Comparison of ENCODE assay signal across 17 cellular contexts in genomic region chr13:73138967-73139491, GRCh38.
A peak's percentile ranks its signal among the peaks of the same experiment; 100 is the strongest.
DNase-seq lines count a peak whose midpoint lies in the region; ATAC-seq and TF ChIP-seq lines count a peak whose summit lies in the region.
"Had no signal": no experiment of that assay in that cellular context is flagged by ENCODE, and none has a peak within 500 bp of the region (broad histone marks: within the 10 kb centered on the region; RNA-seq: fewer than 3 reads in every experiment).

No MANE protein-coding gene starts in this region.

- H3K9ac ChIP-seq in trophoblast cell (ENCODE audit: low read length): no peak overlapping the region

- H3K9me3 Mint-ChIP-seq in GM23338: no peaks in the 10 kb centered on the region; the same call in 2 of the 3 replicates
- H3K9me3 Mint-ChIP-seq: neural crest cell had no signal

- no peak overlapping the region for H3K23ac ChIP-seq in trophoblast cell (ENCODE audit: low read length)

- H2BK12ac ChIP-seq in trophoblast cell (ENCODE audit: low read length): no peak overlapping the region

- no peaks in the 10 kb centered on the region for H3K79me1 ChIP-seq in trophoblast cell (ENCODE audit: low read length)

- no peaks in the 10 kb centered on the region for H3K9me3 ChIP-seq in trophoblast cell (ENCODE audit: insufficient read depth, low read depth, low read length)

- H2BK120ac ChIP-seq in trophoblast cell (ENCODE audit: insufficient read depth, low read length, poor library complexity): no peak overlapping the region

- H3K18ac ChIP-seq in trophoblast cell (ENCODE audit: low read length): no peak overlapping the region

- TF ChIP-seq CTCF in GM23338 (conservative IDR thresholded peaks at IDR 0.05; ENCODE audit: low read depth in 2 of 2): no peak

- no peak overlapping the region for H3K14ac ChIP-seq in trophoblast cell (ENCODE audit: low read length)

- no peaks in the 10 kb centered on the region for H3K27me3 Mint-ChIP-seq in GM23338 (ENCODE audit: insufficient read depth, low read depth, poor library complexity)

- TF ChIP-seq POLR2A in erythroblast (IDR thresholded peaks at IDR 0.05; ENCODE audit: low read length): no peak

- peaks cover 16% of the 10 kb centered on the region for H3K4me1 ChIP-seq in GM23338 (ENCODE audit: insufficient read depth)
- H3K4me1 ChIP-seq in trophoblast cell (ENCODE audit: control insufficient read depth in 1 of 2, insufficient read depth in 2 of 2, low read length in 2 of 2): peaks cover 0 to 2% of the 10 kb centered on the region in 2 experiments

- peak overlapping the region; percentile 5; the same call in 1 of the 2 replicates for H3K27ac Mint-ChIP-seq in GM23338
- H3K27ac Mint-ChIP-seq: B cell had no signal

- H4K8ac ChIP-seq in trophoblast cell (ENCODE audit: low read depth, low read length): no peak overlapping the region

- H3K79me2 ChIP-seq in GM23338 (replicated peaks; ENCODE audit: insufficient read depth): no peaks in the 10 kb centered on the region
- H3K79me2 ChIP-seq in trophoblast cell (ENCODE audit: control insufficient read depth, insufficient read depth, low read length, poor library complexity): no peaks in the 10 kb centered on the region

- no peak overlapping the region for H3K4ac ChIP-seq in trophoblast cell (ENCODE audit: low read depth, low read length)

- no peaks in the 10 kb centered on the region for H3F3A ChIP-seq in GM23338 (replicated peaks; ENCODE audit: low read depth)

- no peaks in the 10 kb centered on the region for H3K27me3 ChIP-seq in GM23338 (ENCODE audit: insufficient read depth)
- no peaks in the 10 kb centered on the region for H3K27me3 ChIP-seq in trophoblast cell (ENCODE audit: insufficient read depth, low read length)

- no peak overlapping the region for H3K27ac ChIP-seq in GM23338 (ENCODE audit: low read depth)
- peak overlapping the region; percentile 29 for H3K27ac ChIP-seq in epithelial cell of prostate
- no peak overlapping the region for H3K27ac ChIP-seq in trophoblast cell (ENCODE audit: low read depth, low read length)
- H3K27ac ChIP-seq: left ventricle myocardium inferior had no signal

- H3K9me2 ChIP-seq in GM23338 (ENCODE audit: insufficient read depth): no peaks in the 10 kb centered on the region

- no peak overlapping the region for H2AK5ac ChIP-seq in trophoblast cell (ENCODE audit: low read length)

- no peak overlapping the region for H2BK5ac ChIP-seq in trophoblast cell (ENCODE audit: low read depth, low read length, poor library complexity)

- H3K4me3 ChIP-seq in GM23338 (no peak overlapping the region), trophoblast cell (ENCODE audit: low read depth, low read length) (no peak overlapping the region)
- H3K4me3 ChIP-seq: left ventricle myocardium inferior had no signal

- no peaks in the 10 kb centered on the region for H3K36me3 ChIP-seq in GM23338 (ENCODE audit: insufficient read depth)
- H3K36me3 ChIP-seq in trophoblast cell (ENCODE audit: control insufficient read depth in 1 of 2, insufficient read depth in 2 of 2, low read length in 2 of 2): no peaks in the 10 kb centered on the region
- H3K36me3 ChIP-seq: left ventricle myocardium inferior had no signal

- H3K4me2 ChIP-seq in GM23338 (no peak overlapping the region), trophoblast cell (ENCODE audit: low read length) (no peak overlapping the region)

- WGBS in trophoblast cell (ENCODE audit: extremely low coverage, insufficient coverage, insufficient read length): no CpG with 5 or more reads among the region's 4 CpGs

- H2AFZ ChIP-seq in GM23338 (no peak overlapping the region; the same call in 1 of the 2 replicates), trophoblast cell (ENCODE audit: insufficient read depth, low read length, poor library complexity) (no peak overlapping the region)

- H4K91ac ChIP-seq in trophoblast cell (ENCODE audit: low read depth, low read length): no peak overlapping the region

- no peaks in the 10 kb centered on the region for H4K20me1 ChIP-seq in GM23338 (replicated peaks; ENCODE audit: insufficient read depth)

- peaks cover 12% of the 10 kb centered on the region for H3K4me1 Mint-ChIP-seq in GM23338
- H3K4me1 Mint-ChIP-seq: B cell had no signal

- H3K36me3 Mint-ChIP-seq in GM23338 (ENCODE audit: low read depth): no peaks in the 10 kb centered on the region

- DNase-seq in GM23338 (ENCODE audit: low spot score): peak; percentile 16
- peak; percentile 38 to 45 for DNase-seq in NCI-H187 (lab: John Stamatoyannopoulos, UW)
- no peak for DNase-seq in epithelial cell of prostate (ENCODE audit: low read depth, low spot score)
- peak; percentile 55 to 86 for DNase-seq in trophoblast cell
- no peak for DNase-seq in stimulated activated naive CD8-positive, alpha-beta T cell treated with anti-CD3 and anti-CD28 coated beads, Interleukin-15, Interleukin-2, amounts not matched to agents 100 U/mL and 50 U/mL, for 24 hours
- no peak for DNase-seq in central memory CD4-positive, alpha-beta T cell
- no peak for DNase-seq in erythroblast (lab: John Stamatoyannopoulos, UW)
- DNase-seq: activated CD8-positive, alpha-beta memory T cell treated with anti-CD3 and anti-CD28 coated beads for 24 hours; DMS79 treated with DMSO at 0.1 percent for 48 hours; hypothalamus; left ventricle myocardium inferior; MV-4-11; NCI-H446; stimulated activated CD4-positive, alpha-beta T cell treated with anti-CD3 and anti-CD28 coated beads, Interleukin-4, amount 100 ng/mL, for 1 hour had no signal

- H4K12ac ChIP-seq in trophoblast cell (ENCODE audit: low read depth, low read length): no peak overlapping the region

- no peak for ATAC-seq in GM23338
- ATAC-seq in stimulated activated naive CD8-positive, alpha-beta T cell treated with anti-CD3 and anti-CD28 coated beads, Interleukin-15, Interleukin-2, amounts not matched to agents 100 U/mL and 50 U/mL, for 24 hours: no peak
- ATAC-seq: Panc1 had no signal

- no peak overlapping the region for H3K4me3 Mint-ChIP-seq in GM23338
- H3K4me3 Mint-ChIP-seq: B cell, neural crest cell had no signal

TF ChIP-seq in GM23338, 12 proteins besides CTCF, POLR2A, EP300 and RAD21 (continues in another document):
- TF ChIP-seq REST (IDR thresholded peaks at IDR 0.05; ENCODE audit: unreplicated experiment): no peak
- TF ChIP-seq ZNF114 (CRISPR knock-in tag; IDR thresholded peaks at IDR 0.05): no peak
- no peak for TF ChIP-seq ZNF331 (CRISPR knock-in tag; IDR thresholded peaks at IDR 0.05; ENCODE audit: low read depth)
- no peak for TF ChIP-seq JUNB (IDR thresholded peaks at IDR 0.05; ENCODE audit: unreplicated experiment)
- no peak for TF ChIP-seq NANOG (IDR thresholded peaks at IDR 0.05; ENCODE audit: borderline replicate concordance)
- no peak for TF ChIP-seq EZH2 (IDR thresholded peaks at IDR 0.05; ENCODE audit: low read depth, unreplicated experiment)
- no peak for TF ChIP-seq EZH2phosphoT487 (IDR thresholded peaks at IDR 0.05; ENCODE audit: unreplicated experiment)

Comparison
In these comparisons a context has a peak if more than half of its experiments do, and no peak if none do; other contexts are left out.
1. DNase-seq: peak in GM23338 (single experiment), NCI-H187 (2 of 2) and trophoblast cell (2 of 2); none in epithelial cell of prostate (single experiment), stimulated activated naive CD8-positive, alpha-beta T cell treated with anti-CD3 and anti-CD28 coated beads, Interleukin-15, Interleukin-2, amounts not matched to agents 100 U/mL and 50 U/mL, for 24 hours (single experiment), central memory CD4-positive, alpha-beta T cell (single experiment) and erythroblast (0 of 2).